1 cellular context compared by ENCODE assay signal in genomic region chr11:130449246-130449990, GRCh38.
TF ChIP-seq lines count a peak whose summit lies in the region.

No MANE protein-coding gene starts in this region.

TF ChIP-seq in HCT116, 20 proteins besides CTCF, POLR2A, EP300 and RAD21 (continued from another document):
- TF ChIP-seq REST (IDR thresholded peaks at IDR 0.05; ENCODE audit: low read depth) (no peak), ATF3 (IDR thresholded peaks at IDR 0.05) (no peak), SRF (IDR thresholded peaks at IDR 0.05; ENCODE audit: low read depth) (no peak), CBX3 (IDR thresholded peaks at IDR 0.05; ENCODE audit: low read depth) (no peak), ELF1 (IDR thresholded peaks at IDR 0.05; ENCODE audit: borderline replicate concordance, low read depth) (no peak), SIN3A (IDR thresholded peaks at IDR 0.05; ENCODE audit: low read depth) (no peak), ZFX (IDR thresholded peaks at IDR 0.05) (no peak), CEBPB (IDR thresholded peaks at IDR 0.05; ENCODE audit: low read depth) (no peak), EGR1 (IDR thresholded peaks at IDR 0.05; ENCODE audit: low read depth) (no peak), FOSL1 (IDR thresholded peaks at IDR 0.05; ENCODE audit: low read depth) (no peak), JUND (IDR thresholded peaks at IDR 0.05) (no peak), YY1 (IDR thresholded peaks at IDR 0.05; ENCODE audit: extremely low read depth, insufficient replicate concordance, low read depth, low read length) (no peak), POLR2AphosphoS5 (IDR thresholded peaks at IDR 0.05; ENCODE audit: low read depth, low read length) (no peak), ZBTB33 (IDR thresholded peaks at IDR 0.05; ENCODE audit: extremely low read depth, insufficient replicate concordance, low read length) (no peak), EZH2 (IDR thresholded peaks at IDR 0.05) (no peak), SP1 (IDR thresholded peaks at IDR 0.05; ENCODE audit: low read depth) (no peak), EZH2phosphoT487 (IDR thresholded peaks at IDR 0.05; ENCODE audit: borderline replicate concordance) (no peak)
